ENCODE assay signal across 8 cellular contexts in genomic region chr13:113584205-113584869, GRCh38. TPM values are rescaled to one million over a fixed set of nuclear protein-coding genes. Genes with fewer than 3 reads are reported as not detected.
A peak's percentile ranks its signal among the peaks of the same experiment; 100 is the strongest.
DNase-seq lines count a peak whose midpoint lies in the region; TF ChIP-seq lines count a peak whose summit lies in the region.

Gene TFDP1 (plus strand): TSS chr13:113584753. CDS start chr13:113585838, 1,085 bp downstream.

- CTCF ChIA-PET in RWPE1 (lab: Yijun Ruan, JAX): no interaction called here

- H3K9me3 Mint-ChIP-seq in nephron progenitor cell: no peaks in the 10 kb centered on the region

- TF ChIP-seq CTCF in RWPE1 (conservative IDR thresholded peaks at IDR 0.05; ENCODE audit: low read depth) (no peak), nephron progenitor cell (IDR thresholded peaks at IDR 0.05) (no peak), subcutaneous adipose tissue (IDR thresholded peaks at IDR 0.05; ENCODE audit: low read depth) (no peak)

- H3K4me1 Mint-ChIP-seq in nephron progenitor cell: peaks cover 26% of the 10 kb centered on the region

- peaks cover 4% of the 10 kb centered on the region for H3K27me3 Mint-ChIP-seq in nephron progenitor cell (ENCODE audit: low read depth, poor library complexity)

- in situ Hi-C loops in G401 (cut with HindIII; ENCODE audit: low sequenced_read_pairs): no loop called here

- POLR2A ChIA-PET in RWPE1 (lab: Yijun Ruan, JAX; ENCODE audit: low non-redundant PET): no interaction called here

- peaks cover 28% of the 10 kb centered on the region for H3K36me3 Mint-ChIP-seq in nephron progenitor cell (ENCODE audit: low read depth)

- peak within 1 kb of the TSS; percentile 95 for H3K4me3 Mint-ChIP-seq in nephron progenitor cell

- H3K27ac ChIP-seq in RWPE1: peak within 1 kb of the TSS; percentile 86

- peak within 1 kb of the TSS; percentile 66 for H3K27ac Mint-ChIP-seq in nephron progenitor cell

- DNase-seq in G401 (ENCODE audit: low spot score) (peak; percentile 91), H4 (ENCODE audit: low spot score) (peak; percentile 63), Kasumi-1 (lab: John Stamatoyannopoulos, UW) (peak; percentile 87 to 91), RWPE1 (ENCODE audit: low spot score) (peak; percentile 89), fibroblast of the conjunctiva (ENCODE audit: low read depth) (peak; percentile 51), nephron progenitor cell (peak; percentile 87)
- peak; percentile 83 for DNase-seq in activated effector memory CD4-positive, alpha-beta T cell treated with anti-CD3 and anti-CD28 coated beads, Interleukin-2, amount 50 U/mL, for 16 hours

RNA-seq across cellular contexts. Expression of gene TFDP1, which starts in this region (rescaled TPM):
- total RNA-seq in G401 (2014; rRNA removed; shearing (Covaris generic)): 23.0 and 39.4 TPM in 2 replicates
- 38.8 and 73.0 TPM in 2 replicates for total RNA-seq in H4 (2014; rRNA removed; shearing (Covaris generic))
- 10 to 100 TPM; 26.2 to 59.5 (median 27.8) TPM for total RNA-seq in subcutaneous adipose tissue

Comparison
In these comparisons a context has a peak if more than half of its experiments do, and no peak if none do; other contexts are left out.
1. Peak in every context shown above with its lines: DNase-seq and H3K27ac ChIP-seq.